In genomic region chr15:30192065-30192745, GRCh38 we compare ENCODE assay signal across 11 cellular contexts. TPM values are rescaled to one million over a fixed set of nuclear protein-coding genes. Genes with fewer than 3 reads are reported as not detected.
DNase-seq lines count a peak whose midpoint lies in the region; ATAC-seq and TF ChIP-seq lines count a peak whose summit lies in the region.
"Not testable (repeated sequence)": the region's sequence is repeated elsewhere in the genome, so short reads cannot be mapped to it uniquely, and the experiment has no call there.
"Had no signal": no experiment of that assay in that cellular context is flagged by ENCODE, and none has a peak within 500 bp of the region (broad histone marks: within the 10 kb centered on the region; RNA-seq: fewer than 3 reads in every experiment).

No MANE protein-coding gene starts in this region.

- H3K4me3 ChIP-seq in Panc1 (ENCODE audit: low read depth in 2 of 2, low read length in 2 of 2); lower lobe of right lung: not testable (repeated sequence)
- peak overlapping the region; percentile 38 for H3K4me3 ChIP-seq in neural progenitor cell

- H3K9ac ChIP-seq in neural progenitor cell, result not testable (repeated sequence)

- not testable (repeated sequence) for BruUV-seq in Panc1 (replicated peaks; lab: Mats Ljungman, UMichigan)

- intact Hi-C loops in Panc1 (cut with micrococcal nuclease; ENCODE audit: unreplicated experiment); activated CD8-positive, alpha-beta T cell treated with anti-CD3 and anti-CD28 coated beads for 36 hours (cut with micrococcal nuclease); left cardiac atrium (cut with DNase I); lower lobe of right lung (cut with DNase I): not testable (repeated sequence)

- ATAC-seq in Panc1 (0 out of 2 replicates have a peak, but pooled peaks have one; percentile 26), left cardiac atrium (peak; percentile 21 to 25), lower lobe of right lung (peak; percentile 14 to 33)
- peak; percentile 71 for ATAC-seq in activated CD8-positive, alpha-beta T cell treated with anti-CD3 and anti-CD28 coated beads for 36 hours
- ATAC-seq in activated naive CD4-positive, alpha-beta T cell treated with anti-CD3 and anti-CD28 coated beads, Interleukin-2, amount 50 U/mL, for 72 hours, result peak; percentile 52 to 60
- ATAC-seq in stimulated activated naive CD8-positive, alpha-beta T cell treated with anti-CD3 and anti-CD28 coated beads, Interleukin-15, amount 100 ng/mL, for 72 hours, result peak; percentile 75

- CTCF ChIA-PET in Panc1 (lab: Charles Lee); activated CD8-positive, alpha-beta T cell treated with anti-CD3 and anti-CD28 coated beads for 36 hours (lab: Charles Lee): not testable (repeated sequence)

- POLR2A ChIA-PET in Panc1 (lab: Charles Lee); activated CD8-positive, alpha-beta T cell treated with anti-CD3 and anti-CD28 coated beads for 36 hours (lab: Charles Lee): not testable (repeated sequence)

- H3K36me3 Mint-ChIP-seq in activated CD8-positive, alpha-beta T cell treated with anti-CD3 and anti-CD28 coated beads for 36 hours (ENCODE audit: low read depth); activated naive CD4-positive, alpha-beta T cell treated with anti-CD3 and anti-CD28 coated beads, Interleukin-2, amount 50 U/mL, for 72 hours; neural progenitor cell: not testable (repeated sequence)

- not testable (repeated sequence) for H3K27me3 Mint-ChIP-seq in activated CD8-positive, alpha-beta T cell treated with anti-CD3 and anti-CD28 coated beads for 36 hours; neural progenitor cell (ENCODE audit: insufficient read depth, low read depth); stimulated activated naive CD8-positive, alpha-beta T cell treated with anti-CD3 and anti-CD28 coated beads, Interleukin-15, amount 100 ng/mL, for 72 hours

- not testable (repeated sequence) for H3K79me2 ChIP-seq in neural progenitor cell (ENCODE audit: low read depth)

- H3K27ac ChIP-seq in Panc1 (ENCODE audit: low read length); lower lobe of right lung; neural progenitor cell: not testable (repeated sequence)

- not testable (repeated sequence) for H4K20me1 ChIP-seq in neural progenitor cell (ENCODE audit: low read depth)

- H3K36me3 ChIP-seq in Panc1 (ENCODE audit: control insufficient read depth, insufficient read depth, low read length); lower lobe of right lung; neural progenitor cell: not testable (repeated sequence)

- not testable (repeated sequence) for H3K4me3 Mint-ChIP-seq in activated CD8-positive, alpha-beta T cell treated with anti-CD3 and anti-CD28 coated beads for 36 hours
- H3K4me3 Mint-ChIP-seq in neural progenitor cell, result peak overlapping the region; percentile 55
- H3K4me3 Mint-ChIP-seq in stimulated activated naive CD8-positive, alpha-beta T cell treated with anti-CD3 and anti-CD28 coated beads, Interleukin-15, amount 100 ng/mL, for 72 hours, result peak overlapping the region in 1 of 2 donors; percentile 57

- H3K4me1 Mint-ChIP-seq in activated CD8-positive, alpha-beta T cell treated with anti-CD3 and anti-CD28 coated beads for 36 hours (ENCODE audit: low read depth); neural progenitor cell; stimulated activated naive CD8-positive, alpha-beta T cell treated with anti-CD3 and anti-CD28 coated beads, Interleukin-15, amount 100 ng/mL, for 72 hours: not testable (repeated sequence)

- H2AFZ ChIP-seq in neural progenitor cell (replicated peaks), result not testable (repeated sequence)

- H3K27ac Mint-ChIP-seq in activated CD8-positive, alpha-beta T cell treated with anti-CD3 and anti-CD28 coated beads for 36 hours; activated naive CD4-positive, alpha-beta T cell treated with anti-CD3 and anti-CD28 coated beads, Interleukin-2, amount 50 U/mL, for 72 hours; neural progenitor cell; stimulated activated naive CD8-positive, alpha-beta T cell treated with anti-CD3 and anti-CD28 coated beads, Interleukin-15, amount 100 ng/mL, for 72 hours: not testable (repeated sequence)

- H3K4me2 ChIP-seq in neural progenitor cell, result not testable (repeated sequence)

- not testable (repeated sequence) for TF ChIP-seq CTCF in Panc1 (IDR thresholded peaks at IDR 0.05); activated CD8-positive, alpha-beta T cell treated with anti-CD3 and anti-CD28 coated beads for 36 hours (IDR thresholded peaks at IDR 0.05); lower lobe of right lung (IDR thresholded peaks at IDR 0.05); neural progenitor cell (IDR thresholded peaks at IDR 0.05)

- in situ Hi-C loops in Panc1 (cut with HindIII; ENCODE audit: low pct_unique_long_range_greater_than_20kb, low sequenced_read_pairs), result not testable (repeated sequence)

- H3K4me1 ChIP-seq in Panc1 (ENCODE audit: control insufficient read depth, insufficient read depth, low read length); lower lobe of right lung; neural progenitor cell: not testable (repeated sequence)

- not testable (repeated sequence) for H3K9me3 ChIP-seq in Panc1 (ENCODE audit: control insufficient read depth, insufficient read depth, low read depth, low read length); lower lobe of right lung; neural progenitor cell (ENCODE audit: low read depth)

- not testable (repeated sequence) for H3F3A ChIP-seq in neural progenitor cell (ENCODE audit: low read depth)

- not testable (repeated sequence) for DNase-seq in Panc1 (ENCODE audit: low read depth, low spot score); activated naive CD4-positive, alpha-beta T cell treated with anti-CD3 and anti-CD28 coated beads, Interleukin-2, amount 50 U/mL, for 72 hours (ENCODE audit: low spot score in 2 of 2); left cardiac atrium; lower lobe of right lung; neural progenitor cell (ENCODE audit: low spot score)
- peak; percentile 5 for DNase-seq in activated CD8-positive, alpha-beta T cell treated with anti-CD3 and anti-CD28 coated beads for 36 hours
- peak in 1 of 2 donors; percentile 1 for DNase-seq in stimulated activated naive CD8-positive, alpha-beta T cell treated with anti-CD3 and anti-CD28 coated beads, Interleukin-15, amount 100 ng/mL, for 72 hours

- H3K9me3 Mint-ChIP-seq in activated CD8-positive, alpha-beta T cell treated with anti-CD3 and anti-CD28 coated beads for 36 hours; activated naive CD4-positive, alpha-beta T cell treated with anti-CD3 and anti-CD28 coated beads, Interleukin-2, amount 50 U/mL, for 72 hours; neural progenitor cell; stimulated activated naive CD8-positive, alpha-beta T cell treated with anti-CD3 and anti-CD28 coated beads, Interleukin-15, amount 100 ng/mL, for 72 hours: not testable (repeated sequence)

- H3K27me3 ChIP-seq in Panc1 (ENCODE audit: control insufficient read depth, insufficient read depth, low read length); lower lobe of right lung (ENCODE audit: low read depth): not testable (repeated sequence)
- H3K27me3 ChIP-seq in neural progenitor cell, result peaks cover 57% of the 10 kb centered on the region

RNA-seq across cellular contexts. Expression of gene GOLGA8T, which starts 57.4 kb away (rescaled TPM):
- total RNA-seq in Panc1 (2021; ENCODE audit: unreplicated experiment) (not detected), left cardiac atrium (1 to 10 TPM; 1.1 to 1.4 TPM), lower lobe of right lung (not detected), neural progenitor cell (ENCODE audit: low replicate concordance) (not detected in 2 replicates)
- polyA plus RNA-seq in Panc1 (2012; ENCODE audit: insufficient read length), result not detected
- under 1 TPM in 1 of 2 experiments, not detected in 1; 0.18 TPM for total RNA-seq in activated CD8-positive, alpha-beta T cell treated with anti-CD3 and anti-CD28 coated beads for 36 hours
- under 1 TPM; 0.14 to 0.49 TPM for total RNA-seq in activated naive CD4-positive, alpha-beta T cell treated with anti-CD3 and anti-CD28 coated beads, Interleukin-2, amount 50 U/mL, for 72 hours
- total RNA-seq: HT-29, LHCN-M2 had no signal
- polyA plus RNA-seq: BJ, IgD-negative memory B cell had no signal

Comparison
In these comparisons a context has a peak if more than half of its experiments do, and no peak if none do; other contexts are left out.
1. ATAC-seq: peak in every context shown above with its lines; median percentile 75 in stimulated activated naive CD8-positive, alpha-beta T cell treated with anti-CD3 and anti-CD28 coated beads, Interleukin-15, amount 100 ng/mL, for 72 hours; 71 in activated CD8-positive, alpha-beta T cell treated with anti-CD3 and anti-CD28 coated beads for 36 hours; 56 in activated naive CD4-positive, alpha-beta T cell treated with anti-CD3 and anti-CD28 coated beads, Interleukin-2, amount 50 U/mL, for 72 hours; 26 in Panc1; 24 in lower lobe of right lung; 23 in left cardiac atrium.